Comparison of ENCODE assay signal across 9 cellular contexts in the genomic region with DNA sequence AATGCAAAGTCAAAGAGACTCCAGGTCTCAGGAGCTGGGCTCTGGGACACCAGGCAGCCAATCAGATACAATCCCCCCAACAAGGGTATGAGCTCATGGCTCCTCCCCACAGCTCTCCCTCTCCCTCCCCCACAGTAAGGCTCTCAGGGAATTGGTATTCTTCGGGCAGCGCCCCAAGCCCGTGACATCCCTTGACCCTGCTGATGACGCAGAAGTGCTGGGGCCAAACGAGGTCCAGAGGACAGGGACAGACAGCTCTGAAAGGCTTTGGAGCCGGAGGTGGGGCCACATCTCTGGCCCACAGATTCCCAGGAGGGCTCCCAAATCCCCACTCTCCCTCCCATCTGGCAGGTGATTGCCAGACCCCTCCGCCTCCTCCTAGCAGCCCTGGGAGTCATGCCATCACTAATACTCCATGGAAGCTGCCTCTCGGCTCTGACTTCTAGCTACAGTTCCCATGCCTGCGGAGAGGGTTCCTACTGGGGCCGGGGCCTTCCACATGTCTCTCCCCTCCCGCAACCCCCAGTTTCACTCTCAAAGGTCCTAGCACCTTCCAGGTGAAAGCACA. TPM values are rescaled to one million over a fixed set of nuclear protein-coding genes. Genes with fewer than 3 reads are reported as not detected.
DNase-seq lines count a peak whose midpoint lies in the region; FAIRE-seq and TF ChIP-seq lines count a peak whose summit lies in the region.
"Had no signal": no experiment of that assay in that cellular context is flagged by ENCODE, and none has a peak within 500 bp of the region (broad histone marks: within the 10 kb centered on the region; RNA-seq: fewer than 3 reads in every experiment).

No MANE protein-coding gene starts in this region.

- H2BK5ac ChIP-seq in mesendoderm (ENCODE audit: low read length), result peak overlapping the region; percentile 12

- H3K4me3 ChIP-seq in endodermal cell (ENCODE audit: low read length), result peak overlapping the region; percentile 34
- no peak overlapping the region for H3K4me3 ChIP-seq in mesendoderm (ENCODE audit: low read length)
- no peak overlapping the region for H3K4me3 ChIP-seq in thyroid gland (replicated peaks in 1 of 3)

- peak overlapping the region; percentile 73 for H3K56ac ChIP-seq in mesendoderm (ENCODE audit: low read length)

- no peak overlapping the region for H3K4me2 ChIP-seq in mesendoderm (ENCODE audit: low read length)

- H3K4me1 ChIP-seq in endodermal cell (ENCODE audit: control insufficient read depth, insufficient read depth, low read length), result peaks cover 56% of the 10 kb centered on the region
- H3K4me1 ChIP-seq in mesendoderm (ENCODE audit: control insufficient read depth, low read depth, low read length), result peaks cover 39% of the 10 kb centered on the region
- H3K4me1 ChIP-seq in thyroid gland, result peaks cover 25 to 42% of the 10 kb centered on the region in 2 donors

- H3K27ac Mint-ChIP-seq in endodermal cell, result no peak overlapping the region

- no peak overlapping the region for H2BK15ac ChIP-seq in mesendoderm (replicated peaks; ENCODE audit: low read depth)

- H3K27me3 ChIP-seq in endodermal cell (ENCODE audit: control insufficient read depth, insufficient read depth, low read length, poor library complexity, severe bottlenecking), result no peaks in the 10 kb centered on the region
- H3K27me3 ChIP-seq in mesendoderm (ENCODE audit: insufficient read depth, low read length, poor library complexity), result no peaks in the 10 kb centered on the region
- no peaks in the 10 kb centered on the region for H3K27me3 ChIP-seq in thyroid gland

- H3K9me3 ChIP-seq in endodermal cell (ENCODE audit: control insufficient read depth, low read length) (no peaks in the 10 kb centered on the region), thyroid gland (no peaks in the 10 kb centered on the region)

- H3K27ac ChIP-seq in endodermal cell (ENCODE audit: low read depth, low read length), result no peak overlapping the region
- no peak overlapping the region for H3K27ac ChIP-seq in mesendoderm (ENCODE audit: low read depth, low read length)
- peak overlapping the region; percentile 44 to 85 (median 72) for H3K27ac ChIP-seq in thyroid gland

- TF ChIP-seq POLR2A in thyroid gland (IDR thresholded peaks at IDR 0.05), result no peak
- no peak for TF ChIP-seq POLR2A in GM12891 (IDR thresholded peaks at IDR 0.05; ENCODE audit: low read depth, low read length)

- peaks cover 25% of the 10 kb centered on the region for H3K36me3 ChIP-seq in endodermal cell (ENCODE audit: control insufficient read depth, insufficient read depth, low read length)
- H3K36me3 ChIP-seq in mesendoderm (ENCODE audit: control insufficient read depth, insufficient read depth, low read length), result no peaks in the 10 kb centered on the region
- H3K36me3 ChIP-seq in thyroid gland, result no peaks in the 10 kb centered on the region

- H3K4ac ChIP-seq in mesendoderm (ENCODE audit: low read depth, low read length), result peak overlapping the region; percentile 39

- H3K36me3 Mint-ChIP-seq in endodermal cell (ENCODE audit: low read depth), result peaks cover 12% of the 10 kb centered on the region

- H2BK120ac ChIP-seq in mesendoderm (ENCODE audit: low read depth, low read length), result no peak overlapping the region

- peak overlapping the region; percentile 75 for H3K23ac ChIP-seq in mesendoderm (ENCODE audit: low read length)

- no peak overlapping the region for H4K8ac ChIP-seq in mesendoderm (ENCODE audit: low read depth, low read length)

- H4K5ac ChIP-seq in mesendoderm (ENCODE audit: low read length), result no peak overlapping the region

- TF ChIP-seq CTCF in endodermal cell (conservative IDR thresholded peaks at IDR 0.05) (no peak), thyroid gland (IDR thresholded peaks at IDR 0.05) (no peak)

- no peak overlapping the region for H3K18ac ChIP-seq in mesendoderm (ENCODE audit: low read length)

- H3K27me3 Mint-ChIP-seq in endodermal cell (ENCODE audit: insufficient read depth), result no peaks in the 10 kb centered on the region

- no peak overlapping the region for H3K4me3 Mint-ChIP-seq in endodermal cell

- no peak for FAIRE-seq in GM12891 (lab: Jason Lieb, UNC)

- DNase-seq in NCI-H82 (lab: John Stamatoyannopoulos, UW) (peak; percentile 79), endodermal cell (peak; percentile 68), mesendoderm (peak; percentile 68), thyroid gland (peak; percentile 53 to 57), GDM1 (lab: John Stamatoyannopoulos, UW) (no peak), GM12891 (ENCODE audit: insufficient read length, low spot score) (no peak), activated gamma-delta T cell treated with Interleukin-2 at 50 U/mL for 16 hours (no peak)
- DNase-seq: activated CD4-positive, alpha-beta T cell treated with anti-CD3 and anti-CD28 coated beads, Interleukin-2, amount 50 U/mL, for 4 hours; stimulated activated CD4-positive, alpha-beta T cell treated with anti-CD3 and anti-CD28 coated beads, Interleukin-4, amount 100 ng/mL, for 4 hours had no signal

- H3K4me1 Mint-ChIP-seq in endodermal cell, result peaks cover 66% of the 10 kb centered on the region

- 75 to 78% methylated on average over 7 to 11 of the region's 11 CpGs for WGBS in endodermal cell (ENCODE audit: insufficient coverage in 1 of 2, insufficient read length in 1 of 2), 2 experiments
- no CpG with 5 or more reads among the region's 11 CpGs for WGBS in mesendoderm (ENCODE audit: extremely low coverage, insufficient coverage, low lambda C conversion rate)
- WGBS in thyroid gland, 2 donors, result 38 to 41% methylated on average over 10 to 11 of the region's 11 CpGs

- intact Hi-C loops in thyroid gland (cut with DNase I), result no loop called here

- H3K79me1 ChIP-seq in mesendoderm (ENCODE audit: low read length), result no peaks in the 10 kb centered on the region

- H3K9ac ChIP-seq in endodermal cell (ENCODE audit: extremely low read depth, low read length, poor library complexity, severe bottlenecking), result no peak overlapping the region
- no peak overlapping the region for H3K9ac ChIP-seq in mesendoderm (ENCODE audit: low read length)

- no peaks in the 10 kb centered on the region for H3K9me3 Mint-ChIP-seq in endodermal cell

- H2AK5ac ChIP-seq in mesendoderm (ENCODE audit: low read length), result peak overlapping the region; percentile 30

- no peaks in the 10 kb centered on the region for H3K79me2 ChIP-seq in mesendoderm (ENCODE audit: control insufficient read depth, insufficient read depth, low read length)

TF ChIP-seq in GM12891, 5 proteins besides CTCF, POLR2A, EP300 and RAD21:
- no peak for TF ChIP-seq POLR2AphosphoS5 (IDR thresholded peaks at IDR 0.05; ENCODE audit: low read depth, low read length)
- no peak for TF ChIP-seq SPI1 (IDR thresholded peaks at IDR 0.05; ENCODE audit: low read depth, low read length)
- no peak for TF ChIP-seq POU2F2 (IDR thresholded peaks at IDR 0.05; ENCODE audit: low read depth, low read length)
- no peak for TF ChIP-seq PAX5 (IDR thresholded peaks at IDR 0.05; ENCODE audit: insufficient read depth, low read length, severe bottlenecking)
- no peak for TF ChIP-seq TAF1 (IDR thresholded peaks at IDR 0.05; ENCODE audit: low read depth, low read length)

RNA-seq across cellular contexts. Expression of gene USP2, which starts 5.8 kb away (rescaled TPM):
- total RNA-seq in endodermal cell, result 10 to 100 TPM; 17.8 to 21.1 TPM
- 5.7 TPM for polyA plus RNA-seq in endodermal cell (2013, experiment 1 of 2)
- polyA plus RNA-seq in endodermal cell (2013, experiment 2 of 2), result 7.9 TPM
- 6.2 TPM for polyA plus RNA-seq in mesendoderm (2013, experiment 1 of 2)
- 5.9 TPM for polyA plus RNA-seq in mesendoderm (2013, experiment 2 of 2)
- 1 to 10 TPM; 2.0 to 5.3 (median 4.6) TPM for total RNA-seq in thyroid gland
- polyA plus RNA-seq in GM12891 (2012; ENCODE audit: low read depth, missing spikeins), result 0.04 TPM

RNA-seq across cellular contexts. Expression of gene MFRP, which starts 29.2 kb away (rescaled TPM):
- total RNA-seq in endodermal cell (not detected), thyroid gland (not detected)
- polyA plus RNA-seq in endodermal cell (2013, experiment 1 of 2), result not detected
- not detected for polyA plus RNA-seq in endodermal cell (2013, experiment 2 of 2)
- not detected for polyA plus RNA-seq in mesendoderm (2013, experiment 1 of 2)
- polyA plus RNA-seq in mesendoderm (2013, experiment 2 of 2), result not detected
- not detected for polyA plus RNA-seq in GM12891 (2012; ENCODE audit: low read depth, missing spikeins)

RNA-seq across cellular contexts. Expression of gene C1QTNF5, which starts 35.0 kb away (rescaled TPM):
- under 1 TPM; 0.62 to 0.66 TPM for total RNA-seq in endodermal cell
- polyA plus RNA-seq in endodermal cell (2013, experiment 1 of 2), result 5.5 TPM
- 4.8 TPM for polyA plus RNA-seq in endodermal cell (2013, experiment 2 of 2)
- 0.35 TPM for polyA plus RNA-seq in mesendoderm (2013, experiment 1 of 2)
- 0.32 TPM for polyA plus RNA-seq in mesendoderm (2013, experiment 2 of 2)
- 10 to 100 TPM; 13.0 to 46.4 (median 27.8) TPM for total RNA-seq in thyroid gland
- not detected for polyA plus RNA-seq in GM12891 (2012; ENCODE audit: low read depth, missing spikeins)

RNA-seq across cellular contexts. Expression of gene RNF26, which starts 41.4 kb away (rescaled TPM):
- 10 to 100 TPM; 51.8 to 76.3 TPM for total RNA-seq in endodermal cell
- 65.6 TPM for polyA plus RNA-seq in endodermal cell (2013, experiment 1 of 2)
- polyA plus RNA-seq in endodermal cell (2013, experiment 2 of 2), result 64.4 TPM
- polyA plus RNA-seq in mesendoderm (2013, experiment 1 of 2), result 59.6 TPM
- polyA plus RNA-seq in mesendoderm (2013, experiment 2 of 2), result 61.0 TPM
- 10 to 100 TPM; 10.1 to 18.9 (median 14.1) TPM for total RNA-seq in thyroid gland
- 14.5 TPM for polyA plus RNA-seq in GM12891 (2012; ENCODE audit: low read depth, missing spikeins)

RNA-seq across cellular contexts. Expression of gene THY1, which starts 47.3 kb away (rescaled TPM):
- total RNA-seq in endodermal cell (10 to 100 TPM; 19.3 to 36.1 TPM), thyroid gland (10 to 100 TPM; 14.1 to 43.4 (median 30.6) TPM)
- polyA plus RNA-seq in endodermal cell (2013, experiment 1 of 2), result 56.3 TPM
- polyA plus RNA-seq in endodermal cell (2013, experiment 2 of 2), result 53.9 TPM
- 284 TPM for polyA plus RNA-seq in mesendoderm (2013, experiment 1 of 2)
- 281 TPM for polyA plus RNA-seq in mesendoderm (2013, experiment 2 of 2)
- 0.36 TPM for polyA plus RNA-seq in GM12891 (2012; ENCODE audit: low read depth, missing spikeins)

Comparison
In these comparisons a context has a peak if more than half of its experiments do, and no peak if none do; other contexts are left out.
1. DNase-seq: peak in NCI-H82 (single experiment), endodermal cell (single experiment), mesendoderm (single experiment) and thyroid gland (2 of 2); none in GDM1 (single experiment), GM12891 (single experiment) and activated gamma-delta T cell treated with Interleukin-2 at 50 U/mL for 16 hours (single experiment).
2. H3K27ac ChIP-seq: peak in thyroid gland (3 of 3); none in endodermal cell (single experiment) and mesendoderm (single experiment).
3. RNA of gene C1QTNF5, which starts 35.0 kb away (total RNA-seq): 13.0 to 46.4 TPM in thyroid gland; 0.62 to 0.66 TPM in endodermal cell; every median in the first group is over 4 times any median in the second.